ENCODE assay signal across 31 cellular contexts in the genomic region with DNA sequence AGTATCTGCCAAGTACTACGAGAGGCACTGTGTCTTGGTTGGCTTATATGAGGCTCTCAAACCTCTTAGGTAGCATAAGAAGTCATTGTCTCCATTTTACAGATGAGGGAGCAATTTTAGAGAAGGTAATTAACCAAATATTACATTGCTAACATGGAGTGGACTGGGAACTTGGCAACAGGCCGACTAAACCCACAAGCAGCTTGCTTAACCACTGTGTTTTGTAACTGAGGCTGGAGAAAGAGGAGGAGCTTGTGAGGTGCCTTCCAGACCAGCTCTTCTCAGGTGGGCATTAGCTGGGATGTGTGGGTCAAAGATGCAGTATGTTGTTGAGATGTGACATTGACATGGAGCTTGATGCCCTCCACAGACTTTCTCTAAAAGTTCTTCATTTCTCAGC.
"Had no signal": no experiment of that assay in that cellular context is flagged by ENCODE, and none has a peak within 500 bp of the region (broad histone marks: within the 10 kb centered on the region; RNA-seq: fewer than 3 reads in every experiment).

No MANE protein-coding gene starts in this region.

- H3K27me3 Mint-ChIP-seq: activated CD4-positive, alpha-beta T cell treated with anti-CD3 and anti-CD28 coated beads for 36 hours; activated CD4-positive, alpha-beta T cell treated with anti-CD3 and anti-CD28 coated beads, Interleukin-2, amount 10 ng/mL, durations not matched to agents 7 days and 5 days; activated T-cell treated with anti-CD3 and anti-CD28 coated beads, Interleukin-2, amount 50 U/mL, for 24 hours had no signal

- ATAC-seq: activated CD4-positive, alpha-beta T cell treated with anti-CD3 and anti-CD28 coated beads for 36 hours; activated CD4-positive, CD25-positive, alpha-beta regulatory T cell treated with anti-CD3 and anti-CD28 coated beads, Interleukin-2, amount 50 U/mL, for 24 hours; activated CD8-positive, alpha-beta T cell treated with anti-CD3 and anti-CD28 coated beads, Interleukin-2, amount 10 ng/mL, durations not matched to agents 7 days and 5 days; activated naive CD4-positive, alpha-beta T cell treated with anti-CD3 and anti-CD28 coated beads, Interleukin-2, amount 50 U/mL, for 72 hours; body of pancreas; Panc1; WTC11 had no signal

- H3K36me3 Mint-ChIP-seq: activated naive CD4-positive, alpha-beta T cell treated with anti-CD3 and anti-CD28 coated beads, Interleukin-2, amount 50 U/mL, for 72 hours had no signal

- DNase-seq: activated CD4-positive, alpha-beta T cell treated with anti-CD3 and anti-CD28 coated beads for 36 hours; activated CD4-positive, alpha-beta T cell treated with anti-CD3 and anti-CD28 coated beads, Interleukin-2, amount 10 ng/mL, durations not matched to agents 7 days and 5 days; activated CD4-positive, alpha-beta T cell treated with anti-CD3 and anti-CD28 coated beads, Interleukin-2, amount 50 U/mL, for 48 hours; activated CD8-positive, alpha-beta T cell treated with anti-CD3 and anti-CD28 coated beads, Interleukin-2, amount 10 ng/mL, durations not matched to agents 7 days and 5 days; activated gamma-delta T cell treated with Interleukin-2 at 50 U/mL for 16 hours; activated naive CD4-positive, alpha-beta T cell treated with anti-CD3 and anti-CD28 coated beads for 36 hours; activated T-cell treated with anti-CD3 and anti-CD28 coated beads, Interleukin-2, amount 50 U/mL, for 24 hours; adrenal gland; body of pancreas; caudate nucleus; cerebellar nuclear complex; Karpas-422; KBM-7; MG63; NCI-H1048; NCI-H1105 treated with DMSO at 0.1 percent for 48 hours; NCI-H1436; NCI-H1694; NCI-H1930; NCI-H2107; NCI-H2171; NCI-H510A; NCI-H526 treated with DMSO at 0.1 percent for 48 hours; SHP77 treated with DMSO at 0.1 percent for 48 hours; SK-N-SH had no signal

- H3K4me3 Mint-ChIP-seq: activated CD4-positive, alpha-beta T cell treated with anti-CD3 and anti-CD28 coated beads for 36 hours; activated CD4-positive, alpha-beta T cell treated with anti-CD3 and anti-CD28 coated beads, Interleukin-2, amount 10 ng/mL, durations not matched to agents 7 days and 5 days; activated CD8-positive, alpha-beta T cell treated with anti-CD3 and anti-CD28 coated beads, Interleukin-2, amount 10 ng/mL, durations not matched to agents 7 days and 5 days; activated naive CD4-positive, alpha-beta T cell treated with anti-CD3 and anti-CD28 coated beads for 36 hours; activated T-cell treated with anti-CD3 and anti-CD28 coated beads, Interleukin-2, amount 50 U/mL, for 24 hours; T-helper 1 cell treated with Interleukin-12 subunit alpha and Interleukin-12 subunit beta and Interleukin-4 antibody, amounts not matched to agents 30 μg/mL and 1 μg/mL, for 36 hours; T-helper 2 cell treated with Interferon-gamma antibody and Interleukin-4, amounts not matched to agents 5 μg/mL and 100 μg/mL, for 36 hours; WTC11 had no signal

- H3K4me1 Mint-ChIP-seq: activated CD4-positive, alpha-beta T cell treated with anti-CD3 and anti-CD28 coated beads for 36 hours; activated CD4-positive, alpha-beta T cell treated with anti-CD3 and anti-CD28 coated beads, Interleukin-2, amount 10 ng/mL, durations not matched to agents 7 days and 5 days; WTC11 had no signal

- H3K27ac Mint-ChIP-seq: activated CD4-positive, alpha-beta T cell treated with anti-CD3 and anti-CD28 coated beads for 36 hours; activated CD4-positive, alpha-beta T cell treated with anti-CD3 and anti-CD28 coated beads, Interleukin-2, amount 10 ng/mL, durations not matched to agents 7 days and 5 days; activated CD8-positive, alpha-beta T cell treated with anti-CD3 and anti-CD28 coated beads, Interleukin-2, amount 10 ng/mL, durations not matched to agents 7 days and 5 days; activated naive CD4-positive, alpha-beta T cell treated with anti-CD3 and anti-CD28 coated beads for 36 hours; activated naive CD4-positive, alpha-beta T cell treated with anti-CD3 and anti-CD28 coated beads, Interleukin-2, amount 50 U/mL, for 72 hours; activated T-cell treated with anti-CD3 and anti-CD28 coated beads, Interleukin-2, amount 50 U/mL, for 24 hours; T-helper 1 cell treated with Interleukin-12 subunit alpha and Interleukin-12 subunit beta and Interleukin-4 antibody, amounts not matched to agents 30 μg/mL and 1 μg/mL, for 36 hours; T-helper 2 cell treated with Interferon-gamma antibody and Interleukin-4, amounts not matched to agents 5 μg/mL and 100 μg/mL, for 36 hours; WTC11 had no signal
